22 cellular contexts compared by ENCODE assay signal in genomic region chr5:152092580-152092979, GRCh38.
A peak's percentile ranks its signal among the peaks of the same experiment; 100 is the strongest.
DNase-seq lines count a peak whose midpoint lies in the region; ATAC-seq and TF ChIP-seq lines count a peak whose summit lies in the region.
"Had no signal": no experiment of that assay in that cellular context is flagged by ENCODE, and none has a peak within 500 bp of the region (broad histone marks: within the 10 kb centered on the region; RNA-seq: fewer than 3 reads in every experiment).

No MANE protein-coding gene starts in this region.

- intact Hi-C loops in activated T-helper 1 cell treated with anti-CD3 and anti-CD28 coated beads, Interleukin-12 subunit alpha, Interleukin-12 subunit beta, Interleukin-2, Interleukin-4 antibody, amounts not matched to agents 30 ng/mL and 10 ng/mL and 1 ng/mL, durations not matched to agents 14 hours and 24 hours and 36 hours (cut with micrococcal nuclease) = no loop called here

- H3K4me1 ChIP-seq in parathyroid adenoma (peaks cover 19% of the 10 kb centered on the region), gastroesophageal sphincter (no peaks in the 10 kb centered on the region)
- H3K4me1 ChIP-seq: heart right ventricle, sigmoid colon, upper lobe of left lung had no signal

- no peaks in the 10 kb centered on the region for H3K9me3 Mint-ChIP-seq in activated T-helper 1 cell treated with anti-CD3 and anti-CD28 coated beads, Interleukin-12 subunit alpha, Interleukin-12 subunit beta, Interleukin-2, Interleukin-4 antibody, amounts not matched to agents 30 ng/mL and 10 ng/mL and 1 ng/mL, durations not matched to agents 14 hours and 24 hours and 36 hours
- H3K9me3 Mint-ChIP-seq: activated T-cell treated with anti-CD3 and anti-CD28 coated beads, Interleukin-2, amount 50 U/mL, for 72 hours; CD8-positive, alpha-beta memory T cell had no signal

- no peak for TF ChIP-seq EP300 in gastroesophageal sphincter (IDR thresholded peaks at IDR 0.05)

- H3K4me3 ChIP-seq in brain microvascular endothelial cell (ENCODE audit: low read depth, low read length) = no peak overlapping the region
- H3K4me3 ChIP-seq in parathyroid adenoma (ENCODE audit: low read depth, low read length) = no peak overlapping the region
- H3K4me3 ChIP-seq in gastroesophageal sphincter = no peak overlapping the region
- H3K4me3 ChIP-seq: heart right ventricle, lung, sigmoid colon, upper lobe of left lung had no signal

- ATAC-seq in GM19351 (IDR thresholded peaks at IDR 0.05; ENCODE audit: unreplicated experiment) (peak; percentile 51), HG03469 (IDR thresholded peaks at IDR 0.05; ENCODE audit: unreplicated experiment) (peak; percentile 45), HG03460 (IDR thresholded peaks at IDR 0.05; ENCODE audit: unreplicated experiment) (no peak), gastroesophageal sphincter (no peak)
- ATAC-seq: SK-N-SH treated with all-trans-retinoic acid at 6 μM for 48 hours had no signal

- no peak overlapping the region for H3K4me2 ChIP-seq in parathyroid adenoma (ENCODE audit: low read length)

- no peaks in the 10 kb centered on the region for H3K9me3 ChIP-seq in parathyroid adenoma (ENCODE audit: control insufficient read depth, low read length)
- no peaks in the 10 kb centered on the region for H3K9me3 ChIP-seq in gastroesophageal sphincter
- H3K9me3 ChIP-seq: heart right ventricle, sigmoid colon, upper lobe of left lung had no signal

- H3K27me3 Mint-ChIP-seq in activated T-helper 1 cell treated with anti-CD3 and anti-CD28 coated beads, Interleukin-12 subunit alpha, Interleukin-12 subunit beta, Interleukin-2, Interleukin-4 antibody, amounts not matched to agents 30 ng/mL and 10 ng/mL and 1 ng/mL, durations not matched to agents 14 hours and 24 hours and 36 hours (ENCODE audit: insufficient read depth) = no peaks in the 10 kb centered on the region

- H3K36me3 Mint-ChIP-seq in activated T-helper 1 cell treated with anti-CD3 and anti-CD28 coated beads, Interleukin-12 subunit alpha, Interleukin-12 subunit beta, Interleukin-2, Interleukin-4 antibody, amounts not matched to agents 30 ng/mL and 10 ng/mL and 1 ng/mL, durations not matched to agents 14 hours and 24 hours and 36 hours (ENCODE audit: low read depth) = no peaks in the 10 kb centered on the region
- H3K36me3 Mint-ChIP-seq: CD8-positive, alpha-beta memory T cell had no signal

- H3K9ac ChIP-seq in parathyroid adenoma = no peak overlapping the region

- H3K4me3 Mint-ChIP-seq in activated T-helper 1 cell treated with anti-CD3 and anti-CD28 coated beads, Interleukin-12 subunit alpha, Interleukin-12 subunit beta, Interleukin-2, Interleukin-4 antibody, amounts not matched to agents 30 ng/mL and 10 ng/mL and 1 ng/mL, durations not matched to agents 14 hours and 24 hours and 36 hours = no peak overlapping the region
- H3K4me3 Mint-ChIP-seq: activated T-cell treated with anti-CD3 and anti-CD28 coated beads, Interleukin-2, amount 50 U/mL, for 72 hours; CD8-positive, alpha-beta memory T cell had no signal

- TF ChIP-seq CTCF in brain microvascular endothelial cell (IDR thresholded peaks at IDR 0.05; ENCODE audit: low read depth, low read length, missing control alignments) (no peak), parathyroid adenoma (IDR thresholded peaks at IDR 0.05) (no peak), gastroesophageal sphincter (IDR thresholded peaks at IDR 0.05) (no peak)

- H2AFZ ChIP-seq in parathyroid adenoma = peak overlapping the region; percentile 39

- in situ Hi-C loops in brain microvascular endothelial cell (cut with HindIII; ENCODE audit: low pct_ligation_motif_present, low sequenced_read_pairs) = no loop called here

- H3K27ac ChIP-seq in brain microvascular endothelial cell (no peak overlapping the region), parathyroid adenoma (no peak overlapping the region), gastroesophageal sphincter (no peak overlapping the region)
- H3K27ac ChIP-seq: heart right ventricle, sigmoid colon, upper lobe of left lung had no signal

- H3K27me3 ChIP-seq in brain microvascular endothelial cell (replicated peaks) (no peaks in the 10 kb centered on the region), parathyroid adenoma (ENCODE audit: control insufficient read depth, insufficient read depth, low read length) (no peaks in the 10 kb centered on the region), gastroesophageal sphincter (no peaks in the 10 kb centered on the region)
- H3K27me3 ChIP-seq: heart right ventricle, sigmoid colon, upper lobe of left lung had no signal

- WGBS in gastroesophageal sphincter (ENCODE audit: low coverage in 1 of 2), 2 donors = 60 to 82% methylated on average over 1 of the region's 1 CpG

- DNase-seq in brain microvascular endothelial cell = peak; percentile 2
- DNase-seq in NOMO-1 treated with DMSO at 0.1 percent for 48 hours (lab: John Stamatoyannopoulos, UW; ENCODE audit: unreplicated experiment) = no peak
- DNase-seq in activated T-helper 1 cell treated with anti-CD3 and anti-CD28 coated beads, Interleukin-12 subunit alpha, Interleukin-12 subunit beta, Interleukin-2, Interleukin-4 antibody, amounts not matched to agents 30 ng/mL and 10 ng/mL and 1 ng/mL, durations not matched to agents 14 hours and 24 hours and 36 hours (ENCODE audit: low spot score) = no peak
- DNase-seq: activated CD4-positive, CD25-positive, alpha-beta regulatory T cell; activated T-cell treated with anti-CD3 and anti-CD28 coated beads, Interleukin-2, amount 50 U/mL, for 72 hours; CD8-positive, alpha-beta memory T cell; DND-41; effector CD8-positive, alpha-beta T cell; HCEC 1CT; heart right ventricle; NCI-H187; NCI-H2227 treated with DMSO at 0.1 percent for 48 hours; sigmoid colon; T1000; upper lobe of left lung had no signal

- no peaks in the 10 kb centered on the region for H3K79me2 ChIP-seq in parathyroid adenoma

- no peaks in the 10 kb centered on the region for H3K36me3 ChIP-seq in brain microvascular endothelial cell (replicated peaks)
- no peaks in the 10 kb centered on the region for H3K36me3 ChIP-seq in parathyroid adenoma (ENCODE audit: control insufficient read depth, insufficient read depth, low read length)
- no peaks in the 10 kb centered on the region for H3K36me3 ChIP-seq in gastroesophageal sphincter
- H3K36me3 ChIP-seq: heart right ventricle, sigmoid colon, upper lobe of left lung had no signal

- no peak overlapping the region for H3K27ac Mint-ChIP-seq in activated T-helper 1 cell treated with anti-CD3 and anti-CD28 coated beads, Interleukin-12 subunit alpha, Interleukin-12 subunit beta, Interleukin-2, Interleukin-4 antibody, amounts not matched to agents 30 ng/mL and 10 ng/mL and 1 ng/mL, durations not matched to agents 14 hours and 24 hours and 36 hours
- H3K27ac Mint-ChIP-seq: activated T-cell treated with anti-CD3 and anti-CD28 coated beads, Interleukin-2, amount 50 U/mL, for 72 hours had no signal

- H3K4me1 Mint-ChIP-seq in activated T-helper 1 cell treated with anti-CD3 and anti-CD28 coated beads, Interleukin-12 subunit alpha, Interleukin-12 subunit beta, Interleukin-2, Interleukin-4 antibody, amounts not matched to agents 30 ng/mL and 10 ng/mL and 1 ng/mL, durations not matched to agents 14 hours and 24 hours and 36 hours (ENCODE audit: low read depth) = peaks cover 5% of the 10 kb centered on the region

- no peak for TF ChIP-seq POLR2A in gastroesophageal sphincter (IDR thresholded peaks at IDR 0.05)

Comparison
In these comparisons a context has a peak if more than half of its experiments do, and no peak if none do; other contexts are left out.
1. ATAC-seq: peak in GM19351 (single experiment) and HG03469 (single experiment); none in HG03460 (single experiment) and gastroesophageal sphincter (single experiment).